Comparison of ENCODE assay signal across 8 cellular contexts in the genomic region with DNA sequence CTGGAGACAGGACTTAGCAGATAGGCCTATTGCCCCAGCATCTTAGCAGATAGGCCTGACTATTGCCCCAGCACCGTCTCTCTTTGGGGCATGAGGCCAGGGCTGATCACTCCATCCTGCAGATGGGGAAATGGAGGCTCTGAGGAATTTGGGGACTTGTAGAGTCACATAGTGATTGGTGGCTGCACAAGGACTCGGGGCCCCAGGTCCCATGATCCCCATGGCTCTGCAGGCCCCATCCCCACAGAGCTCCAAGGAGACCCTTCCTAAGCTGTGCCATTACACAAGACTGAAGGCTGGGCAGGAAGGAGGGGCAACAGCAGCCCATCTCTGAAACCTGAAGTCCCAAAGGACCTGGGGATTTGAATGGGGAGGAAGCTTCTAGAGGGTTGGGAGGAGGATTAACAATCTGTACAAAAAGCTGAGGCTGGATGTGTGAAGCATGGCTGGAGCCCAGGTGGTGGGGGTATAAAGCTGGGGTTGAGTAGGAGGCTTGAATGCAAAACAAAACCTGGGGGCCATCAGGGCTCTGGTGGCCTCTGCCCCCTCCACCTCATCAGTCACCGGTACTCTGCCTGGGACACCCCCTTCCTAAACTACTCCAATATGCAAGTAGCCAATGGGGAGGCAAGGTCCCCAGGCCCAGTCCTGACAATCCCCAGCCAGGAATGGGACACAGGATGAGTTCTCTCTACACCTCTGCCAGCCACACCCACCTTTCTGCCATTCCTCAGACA. TPM values are rescaled to one million over a fixed set of nuclear protein-coding genes. Genes with fewer than 3 reads are reported as not detected.
DNase-seq lines count a peak whose midpoint lies in the region; FAIRE-seq and TF ChIP-seq lines count a peak whose summit lies in the region.

No MANE protein-coding gene starts in this region.

- H3K4me3 ChIP-seq in Caco-2 (ENCODE audit: low read depth, low read length) (peak overlapping the region; percentile 75), coronary artery (peak overlapping the region; percentile 81)

- peaks cover 7% of the 10 kb centered on the region for H3K36me3 ChIP-seq in Caco-2 (ENCODE audit: control insufficient read depth, insufficient read depth, low read length)

- POLR2A ChIA-PET in Caco-2 (lab: Charles Lee) = interaction anchor here (0.6 kb wide), 1 partner anchor 31 kb away, joined by 3 read pairs; no protein-coding TSS in a partner anchor

- no peak for TF ChIP-seq CTCF in Caco-2 (IDR thresholded peaks at IDR 0.05; ENCODE audit: insufficient read depth in 1 of 2, low read depth in 1 of 2, low read length in 1 of 2, severe bottlenecking in 1 of 2, unreplicated experiment in 1 of 2)
- no peak for TF ChIP-seq CTCF in coronary artery (IDR thresholded peaks at IDR 0.05)
- no peak for TF ChIP-seq CTCF in nephron (IDR thresholded peaks at IDR 0.05; ENCODE audit: unreplicated experiment in 3 of 3)

- H3K27me3 Mint-ChIP-seq in Caco-2 (ENCODE audit: insufficient read depth, unreplicated experiment) (no peaks in the 10 kb centered on the region), IgD-negative memory B cell (no peaks in the 10 kb centered on the region), nephron (ENCODE audit: low read depth) (peaks cover 6% of the 10 kb centered on the region)

- H3K4me1 Mint-ChIP-seq in Caco-2 (ENCODE audit: low read depth, unreplicated experiment) (peaks cover 44% of the 10 kb centered on the region), IgD-negative memory B cell (peaks cover 26 to 36% (median 33%) of the 10 kb centered on the region in 3 donors), nephron (peaks cover under 1% of the 10 kb centered on the region)

- H3K27ac Mint-ChIP-seq in Caco-2 (ENCODE audit: unreplicated experiment) (peak overlapping the region; percentile 94), IgD-negative memory B cell (peak overlapping the region; percentile 64 to 83 (median 78)), nephron (no peak overlapping the region)

- H3K4me1 ChIP-seq in Caco-2 = peaks cover 30% of the 10 kb centered on the region

- H3K9me3 ChIP-seq in Caco-2 = no peaks in the 10 kb centered on the region

- H3K27me3 ChIP-seq in Caco-2 (replicated peaks; ENCODE audit: control insufficient read depth, insufficient read depth, low read length) = no peaks in the 10 kb centered on the region

- H3K36me3 Mint-ChIP-seq in Caco-2 (ENCODE audit: insufficient read depth, unreplicated experiment) (peaks cover 61% of the 10 kb centered on the region), IgD-negative memory B cell (no peaks in the 10 kb centered on the region), nephron (ENCODE audit: low read depth) (peaks cover 4% of the 10 kb centered on the region)

- intact Hi-C loops in Caco-2 (cut with micrococcal nuclease; ENCODE audit: unreplicated experiment) = no loop called here

- DNase-seq in Caco-2 = no peak
- no peak for DNase-seq in coronary artery (ENCODE audit: low spot score)
- no peak for DNase-seq in stimulated activated CD8-positive, alpha-beta memory T cell treated with anti-CD3 and anti-CD28 coated beads, Interleukin-4, amount 100 ng/mL, for 48 hours
- DNase-seq in NCI-H345 (lab: John Stamatoyannopoulos, UW) = no peak
- DNase-seq in kidney tubule cell (ENCODE audit: low spot score) = no peak
- no peak for DNase-seq in RCC 7860 (ENCODE audit: low spot score)

- FAIRE-seq in RCC 7860 (lab: Jason Lieb, UNC) = no peak

- CTCF ChIA-PET in Caco-2 (lab: Charles Lee) = interaction anchor here (0.9 to 1.3 kb wide), 4 partner anchors 13 to 63 kb away, joined by 3 to 6 read pairs (median 4); a partner anchor contains a TSS

- peak overlapping the region; percentile 89 for H3K4me3 Mint-ChIP-seq in Caco-2 (ENCODE audit: unreplicated experiment)
- peak overlapping the region; percentile 80 to 97 (median 95) for H3K4me3 Mint-ChIP-seq in IgD-negative memory B cell
- peak overlapping the region; percentile 76 to 88 (median 78) for H3K4me3 Mint-ChIP-seq in nephron

- BruUV-seq in Caco-2 (replicated peaks; lab: Mats Ljungman, UMichigan) = no TSS peak

- no peak overlapping the region for H3K27ac ChIP-seq in coronary artery

- H3K9me3 Mint-ChIP-seq in Caco-2 (ENCODE audit: unreplicated experiment) = no peaks in the 10 kb centered on the region
- no peaks in the 10 kb centered on the region for H3K9me3 Mint-ChIP-seq in IgD-negative memory B cell
- no peaks in the 10 kb centered on the region for H3K9me3 Mint-ChIP-seq in nephron

RNA-seq across cellular contexts. Expression of a gene that starts 1.5 kb away (rescaled TPM):
- total RNA-seq in Caco-2 (2022) = 87.1 and 102 TPM in 2 replicates
- polyA plus RNA-seq in IgD-negative memory B cell = 20.7 TPM

RNA-seq across cellular contexts. Expression of a gene that starts 43.1 kb away (rescaled TPM):
- total RNA-seq in Caco-2 (2022) = 492 and 501 TPM in 2 replicates
- polyA plus RNA-seq in IgD-negative memory B cell = 33.4 TPM

Comparison
In these comparisons a context has a peak if more than half of its experiments do, and no peak if none do; other contexts are left out.
1. H3K27ac Mint-ChIP-seq: peak in Caco-2 (single experiment) and IgD-negative memory B cell (3 of 3); none in nephron (0 of 3).
2. Peak in every context shown above with its lines, with median percentiles within 50 percentile points of each other: H3K4me3 Mint-ChIP-seq.